Comparison of ENCODE assay signal across 1 cellular context in genomic region chr4:94447754-94448411, GRCh38.
TF ChIP-seq lines count a peak whose summit lies in the region.

No MANE protein-coding gene starts in this region.

TF ChIP-seq in SK-N-SH treated with all-trans-retinoic acid at 6 μM for 48 hours, 23 proteins besides CTCF, POLR2A, EP300 and RAD21 (continued from another document):
- TF ChIP-seq ARNTL (CRISPR knock-in tag; IDR thresholded peaks at IDR 0.05; ENCODE audit: borderline replicate concordance, low read depth) = no peak
- no peak for TF ChIP-seq CSDC2 (CRISPR knock-in tag; IDR thresholded peaks at IDR 0.05)
- TF ChIP-seq SNAI2 (CRISPR knock-in tag; IDR thresholded peaks at IDR 0.05) = no peak
- TF ChIP-seq TSHZ2 (CRISPR knock-in tag; IDR thresholded peaks at IDR 0.05) = no peak
- TF ChIP-seq CREB5 (CRISPR knock-in tag; IDR thresholded peaks at IDR 0.05; ENCODE audit: low read depth) = no peak
- no peak for TF ChIP-seq ZNF70 (CRISPR knock-in tag; IDR thresholded peaks at IDR 0.05)
- TF ChIP-seq ZNF8 (CRISPR knock-in tag; IDR thresholded peaks at IDR 0.05) = no peak
- no peak for TF ChIP-seq POU6F1 (CRISPR knock-in tag; IDR thresholded peaks at IDR 0.05; ENCODE audit: borderline replicate concordance, low read depth)
